ENCODE assay signal across 1 cellular context in genomic region chr6:53336070-53336469, GRCh38.
TF ChIP-seq lines count a peak whose summit lies in the region.

No MANE protein-coding gene starts in this region.

TF ChIP-seq in SK-N-SH treated with all-trans-retinoic acid at 6 μM for 48 hours, 23 proteins besides CTCF, POLR2A, EP300 and RAD21 (continued from another document):
- TF ChIP-seq, protein P1, sequence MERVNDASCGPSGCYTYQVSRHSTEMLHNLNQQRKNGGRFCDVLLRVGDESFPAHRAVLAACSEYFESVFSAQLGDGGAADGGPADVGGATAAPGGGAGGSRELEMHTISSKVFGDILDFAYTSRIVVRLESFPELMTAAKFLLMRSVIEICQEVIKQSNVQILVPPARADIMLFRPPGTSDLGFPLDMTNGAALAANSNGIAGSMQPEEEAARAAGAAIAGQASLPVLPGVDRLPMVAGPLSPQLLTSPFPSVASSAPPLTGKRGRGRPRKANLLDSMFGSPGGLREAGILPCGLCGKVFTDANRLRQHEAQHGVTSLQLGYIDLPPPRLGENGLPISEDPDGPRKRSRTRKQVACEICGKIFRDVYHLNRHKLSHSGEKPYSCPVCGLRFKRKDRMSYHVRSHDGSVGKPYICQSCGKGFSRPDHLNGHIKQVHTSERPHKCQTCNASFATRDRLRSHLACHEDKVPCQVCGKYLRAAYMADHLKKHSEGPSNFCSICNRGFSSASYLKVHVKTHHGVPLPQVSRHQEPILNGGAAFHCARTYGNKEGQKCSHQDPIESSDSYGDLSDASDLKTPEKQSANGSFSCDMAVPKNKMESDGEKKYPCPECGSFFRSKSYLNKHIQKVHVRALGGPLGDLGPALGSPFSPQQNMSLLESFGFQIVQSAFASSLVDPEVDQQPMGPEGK (CRISPR knock-in tag; IDR thresholded peaks at IDR 0.05; ENCODE audit: borderline replicate concordance), result no peak
- no peak for TF ChIP-seq GLIS3 (CRISPR knock-in tag; IDR thresholded peaks at IDR 0.05)
